ENCODE assay signal across 16 cellular contexts in genomic region chr16:85426806-85427205, GRCh38.
"Had no signal": no experiment of that assay in that cellular context is flagged by ENCODE, and none has a peak within 500 bp of the region (broad histone marks: within the 10 kb centered on the region; RNA-seq: fewer than 3 reads in every experiment).

No MANE protein-coding gene starts in this region.

- H3K4me3 Mint-ChIP-seq: activated naive CD8-positive, alpha-beta T cell treated with anti-CD3 and anti-CD28 coated beads, Interleukin-2, amount 10 ng/mL, durations not matched to agents 7 days and 5 days had no signal

- H3K9me3 Mint-ChIP-seq: activated naive CD8-positive, alpha-beta T cell treated with anti-CD3 and anti-CD28 coated beads, Interleukin-2, amount 10 ng/mL, durations not matched to agents 7 days and 5 days had no signal

- DNase-seq: activated naive CD8-positive, alpha-beta T cell treated with anti-CD3 and anti-CD28 coated beads, Interleukin-2, amount 10 ng/mL, durations not matched to agents 7 days and 5 days; amygdala; caudate nucleus; erythroblast; hypothalamus; islet precursor cell; occipital lobe; stimulated activated CD4-positive, alpha-beta T cell treated with anti-CD3 and anti-CD28 coated beads, Interleukin-2, amount 100 ng/mL, for 24 hours; stimulated activated naive CD8-positive, alpha-beta T cell treated with anti-CD3 and anti-CD28 coated beads, Interleukin-15, Interleukin-2, amounts not matched to agents 100 U/mL and 50 U/mL, for 24 hours; substantia nigra; T-helper 9 cell; uterus had no signal

- H3K36me3 Mint-ChIP-seq: activated naive CD8-positive, alpha-beta T cell treated with anti-CD3 and anti-CD28 coated beads, Interleukin-2, amount 10 ng/mL, durations not matched to agents 7 days and 5 days had no signal

- H3K27ac ChIP-seq: body of pancreas, tibial nerve, uterus had no signal

- H3K4me3 ChIP-seq: body of pancreas, lung, tibial nerve, uterus had no signal

- H3K4me1 Mint-ChIP-seq: activated naive CD8-positive, alpha-beta T cell treated with anti-CD3 and anti-CD28 coated beads, Interleukin-2, amount 10 ng/mL, durations not matched to agents 7 days and 5 days had no signal

- ATAC-seq: activated CD4-positive, CD25-positive, alpha-beta regulatory T cell treated with anti-CD3 and anti-CD28 coated beads, Interleukin-2, amount 50 U/mL, for 24 hours; body of pancreas; stimulated activated naive CD8-positive, alpha-beta T cell treated with anti-CD3 and anti-CD28 coated beads, Interleukin-15, Interleukin-2, amounts not matched to agents 100 U/mL and 50 U/mL, for 24 hours had no signal

- H3K27me3 ChIP-seq: body of pancreas, tibial nerve, uterus had no signal

- H3K9me3 ChIP-seq: body of pancreas, tibial nerve, uterus had no signal

- H3K36me3 ChIP-seq: tibial nerve, uterus had no signal

- H3K27ac Mint-ChIP-seq: activated naive CD8-positive, alpha-beta T cell treated with anti-CD3 and anti-CD28 coated beads, Interleukin-2, amount 10 ng/mL, durations not matched to agents 7 days and 5 days had no signal
